ENCODE assay signal across 23 cellular contexts in the genomic region with DNA sequence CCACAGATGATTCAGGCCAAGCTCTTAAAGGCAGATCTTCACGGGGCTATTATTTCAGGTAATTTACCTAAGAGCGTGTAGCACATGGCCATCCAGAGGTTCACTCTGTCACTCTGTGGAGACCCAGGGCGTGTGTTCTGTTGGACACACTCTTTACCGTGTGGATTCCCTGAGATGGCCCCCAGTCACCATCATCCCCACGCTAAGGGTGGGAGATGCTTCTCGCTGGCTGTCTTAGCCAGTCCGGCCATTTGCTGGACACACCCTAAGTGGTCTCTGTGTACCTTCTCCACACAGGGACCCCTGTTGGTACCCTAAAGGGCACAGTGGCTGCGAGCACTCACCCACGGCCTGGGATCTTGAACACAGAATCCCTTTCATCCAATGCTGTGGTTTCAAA.
"Had no signal": no experiment of that assay in that cellular context is flagged by ENCODE, and none has a peak within 500 bp of the region (broad histone marks: within the 10 kb centered on the region; RNA-seq: fewer than 3 reads in every experiment).

No MANE protein-coding gene starts in this region.

- H3K27me3 Mint-ChIP-seq: activated naive CD8-positive, alpha-beta T cell; progenitor cell of endocrine pancreas had no signal

- H3K4me3 Mint-ChIP-seq: activated naive CD8-positive, alpha-beta T cell; endodermal cell; nephron had no signal

- DNase-seq: activated CD4-positive, alpha-beta T cell treated with anti-CD3 and anti-CD28 coated beads for 4 hours; activated CD4-positive, alpha-beta T cell treated with anti-CD3 and anti-CD28 coated beads, Interleukin-2, amount 50 U/mL, for 48 hours; activated effector memory CD4-positive, alpha-beta T cell treated with Interleukin-2 at 50 U/mL for 16 hours; activated naive CD4-positive, alpha-beta T cell treated with Interleukin-2 at 50 U/mL for 16 hours; activated T-cell treated with anti-CD3 and anti-CD28 coated beads, Interleukin-2, amount 50 U/mL, for 48 hours; cortex of kidney; endodermal cell; esophagus squamous epithelium; left ventricle myocardium inferior; stimulated activated CD4-positive, alpha-beta T cell treated with anti-CD3 and anti-CD28 coated beads, Interleukin-4, amount 100 ng/mL, for 4 hours; stimulated activated CD8-positive, alpha-beta memory T cell treated with anti-CD3 and anti-CD28 coated beads, Interleukin-4, amount 100 ng/mL, for 48 hours; stimulated activated naive CD4-positive, alpha-beta T cell treated with Interleukin-2 at 50 U/mL for 16 hours; transverse colon had no signal

- H3K9me3 Mint-ChIP-seq: brain, endodermal cell, nephron had no signal

- H3K27me3 ChIP-seq: ascending aorta, cardiac muscle cell, esophagus squamous epithelium, transverse colon had no signal

- ATAC-seq: mucosa of descending colon, sciatic nerve had no signal

- H3K4me1 Mint-ChIP-seq: endodermal cell had no signal

- H3K4me3 ChIP-seq: ascending aorta, cardiac muscle cell, esophagus squamous epithelium, left ventricle myocardium inferior, lung, mucosa of descending colon, skin epidermis, transverse colon had no signal

- H3K27ac Mint-ChIP-seq: activated naive CD8-positive, alpha-beta T cell; endodermal cell; nephron had no signal

- H3K27ac ChIP-seq: ascending aorta, cardiac muscle cell, esophagus squamous epithelium, left ventricle myocardium inferior, skin epidermis, transverse colon had no signal

- H3K9me3 ChIP-seq: ascending aorta, esophagus squamous epithelium, left ventricle myocardium inferior, mucosa of descending colon, transverse colon had no signal

- H3K4me1 ChIP-seq: ascending aorta had no signal
